10 cellular contexts compared by ENCODE assay signal in the genomic region with DNA sequence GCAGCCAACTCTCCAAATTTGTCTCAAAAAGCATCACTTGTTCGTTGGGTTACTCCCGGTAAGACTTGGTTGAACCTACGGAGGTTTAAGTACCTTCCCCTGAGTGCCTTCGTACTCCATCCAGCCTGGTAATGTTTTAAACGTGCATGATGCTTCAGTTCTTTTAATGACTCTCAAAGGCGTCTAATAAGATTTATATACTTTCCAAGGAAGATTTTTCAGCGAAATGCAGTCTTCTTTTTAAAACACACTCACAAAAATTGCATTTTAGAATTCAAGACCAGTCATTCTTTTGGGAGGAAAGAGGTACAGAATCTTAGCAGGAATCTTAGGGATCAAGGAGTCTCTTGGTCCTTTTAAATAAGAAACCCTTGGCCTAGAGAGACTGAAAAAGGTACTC. TPM values are rescaled to one million over a fixed set of nuclear protein-coding genes. Genes with fewer than 3 reads are reported as not detected.
DNase-seq lines count a peak whose midpoint lies in the region; ATAC-seq and TF ChIP-seq lines count a peak whose summit lies in the region.
"Had no signal": no experiment of that assay in that cellular context is flagged by ENCODE, and none has a peak within 500 bp of the region (broad histone marks: within the 10 kb centered on the region; RNA-seq: fewer than 3 reads in every experiment).

No MANE protein-coding gene starts in this region.

- no peak overlapping the region for H3K9ac ChIP-seq in HCT116 (ENCODE audit: low read length)

- RAD21 ChIA-PET in HCT116 (lab: Charles Lee; ENCODE audit: low non-redundant PET in 1 of 2, low total read pairs in 2 of 2, uncharacterized antibody in 2 of 2, unreplicated experiment in 2 of 2) = no interaction called here

- H3K4me1 Mint-ChIP-seq in naive thymus-derived CD8-positive, alpha-beta T cell = peaks cover 3 to 21% (median 15%) of the 10 kb centered on the region in 4 donors

- H3K79me2 ChIP-seq in HCT116 (ENCODE audit: insufficient read depth, low read length) = no peaks in the 10 kb centered on the region

- TF ChIP-seq POLR2A in HCT116 (IDR thresholded peaks at IDR 0.05; ENCODE audit: borderline replicate concordance, extremely low read depth, insufficient read depth, insufficient read length) (no peak), breast epithelium (IDR thresholded peaks at IDR 0.05) (no peak)

- H3K27ac Mint-ChIP-seq in naive thymus-derived CD8-positive, alpha-beta T cell = peak overlapping the region in 2 of 10 donors; percentile 49 to 50
- H3K27ac Mint-ChIP-seq: dendritic cell treated with granulocyte-macrophage colony-stimulating factor and Interleukin-4, amounts not matched to agents 40 ng/mL and 50 ng/mL, for 4 days had no signal

- H3K27me3 Mint-ChIP-seq in naive thymus-derived CD8-positive, alpha-beta T cell = peaks cover 6 to 52% (median 38%) of the 10 kb centered on the region in 5 donors

- intact Hi-C loops in A673 (cut with micrococcal nuclease; ENCODE audit: unreplicated experiment) (loop anchor here (5.0 kb wide), 2 partner anchors 265 to 500 kb away; no protein-coding TSS in a partner anchor), HCT116 (cut with micrococcal nuclease) (no loop called here), breast epithelium (cut with DNase I; ENCODE audit: low total_unique reads) (no loop called here)

- H3K27me3 ChIP-seq in A673 (replicated peaks; ENCODE audit: insufficient read depth, low read depth, low read length, poor library complexity) = peaks cover 40% of the 10 kb centered on the region
- no peaks in the 10 kb centered on the region for H3K27me3 ChIP-seq in HCT116 (ENCODE audit: insufficient read depth, low read length)
- peaks cover 0 to 11% of the 10 kb centered on the region in 2 donors for H3K27me3 ChIP-seq in breast epithelium

- no peak for ATAC-seq in HCT116
- ATAC-seq in naive thymus-derived CD8-positive, alpha-beta T cell = no peak
- no peak for ATAC-seq in GM19467 (IDR thresholded peaks at IDR 0.05; ENCODE audit: unreplicated experiment)
- no peak for ATAC-seq in GM18519 (IDR thresholded peaks at IDR 0.05; ENCODE audit: low FRiP score, unreplicated experiment)

- H3K9me3 ChIP-seq in A673 (ENCODE audit: low read depth, low read length, poor library complexity, severe bottlenecking) (no peaks in the 10 kb centered on the region), HCT116 (ENCODE audit: control insufficient read depth in 1 of 2, insufficient read depth in 1 of 2, low read depth in 1 of 2, low read length in 2 of 2) (no peaks in the 10 kb centered on the region), breast epithelium (no peaks in the 10 kb centered on the region)
- H3K9me3 ChIP-seq: neutrophil had no signal

- H3K4me2 ChIP-seq in HCT116 (ENCODE audit: low read length) = peak overlapping the region; percentile 69

- no peak overlapping the region for H3K27ac ChIP-seq in A673 (ENCODE audit: low read depth, low read length, poor library complexity, severe bottlenecking)
- no peak overlapping the region for H3K27ac ChIP-seq in HCT116 (ENCODE audit: low read depth, low read length)
- H3K27ac ChIP-seq in breast epithelium = no peak overlapping the region
- H3K27ac ChIP-seq: neutrophil had no signal

- H3K9me2 ChIP-seq in HCT116 (ENCODE audit: insufficient read depth) = no peaks in the 10 kb centered on the region

- H3K9me3 Mint-ChIP-seq in naive thymus-derived CD8-positive, alpha-beta T cell = no peaks in the 10 kb centered on the region
- H3K9me3 Mint-ChIP-seq: dendritic cell treated with granulocyte-macrophage colony-stimulating factor and Interleukin-4, amounts not matched to agents 40 ng/mL and 50 ng/mL, for 4 days had no signal

- H3K4me3 ChIP-seq in A673 (ENCODE audit: low read depth, low read length, poor library complexity, severe bottlenecking) = peak overlapping the region; percentile 54
- no peak overlapping the region for H3K4me3 ChIP-seq in HCT116 (replicated peaks in 1 of 2; ENCODE audit: low read depth in 1 of 2, low read length in 2 of 2)
- H3K4me3 ChIP-seq in breast epithelium = peak overlapping the region; percentile 59 to 91 (median 63)

- POLR2A ChIA-PET in A673 (lab: Charles Lee; ENCODE audit: low non-redundant PET) (no interaction called here), HCT116 (lab: Charles Lee) (no interaction called here)
- POLR2A ChIA-PET in naive thymus-derived CD8-positive, alpha-beta T cell (lab: Charles Lee) = interaction anchor here (0.6 kb wide), 1 partner anchor 52 kb away, joined by 4 read pairs; no protein-coding TSS in a partner anchor

- no TSS peak for BruUV-seq in A673 (replicated peaks; lab: Mats Ljungman, UMichigan)
- BruUV-seq in HCT116 (replicated peaks; lab: Mats Ljungman, UMichigan) = no TSS peak

- DNase-seq in A673 (ENCODE audit: low spot score) = no peak
- no peak for DNase-seq in HCT116 (ENCODE audit: low read depth, low spot score)
- no peak for DNase-seq in breast epithelium (ENCODE audit: low spot score in 2 of 2)
- DNase-seq in naive thymus-derived CD8-positive, alpha-beta T cell = no peak
- no peak for DNase-seq in GM20000 (ENCODE audit: low spot score)
- DNase-seq in HuH-7 (ENCODE audit: low spot score) = no peak

- H3K36me3 Mint-ChIP-seq in naive thymus-derived CD8-positive, alpha-beta T cell = no peaks in the 10 kb centered on the region

- no peak for TF ChIP-seq RAD21 in HCT116 (IDR thresholded peaks at IDR 0.05; ENCODE audit: low read depth)

- H3K36me3 ChIP-seq in A673 (ENCODE audit: insufficient read depth, low read length, poor library complexity, severe bottlenecking) (no peaks in the 10 kb centered on the region), HCT116 (ENCODE audit: control insufficient read depth in 1 of 2, insufficient read depth in 2 of 2, low read length in 2 of 2) (no peaks in the 10 kb centered on the region), breast epithelium (no peaks in the 10 kb centered on the region)
- H3K36me3 ChIP-seq: neutrophil had no signal

- H2AFZ ChIP-seq in HCT116 (ENCODE audit: low read depth, low read length, poor library complexity, severe bottlenecking) = peak overlapping the region; percentile 75

- H3K4me1 ChIP-seq in A673 (ENCODE audit: insufficient read depth, low read length, poor library complexity, severe bottlenecking) (no peaks in the 10 kb centered on the region), HCT116 (ENCODE audit: control insufficient read depth in 1 of 2, insufficient read depth in 2 of 2, low read length in 2 of 2) (peaks cover 0 to 11% of the 10 kb centered on the region in 2 experiments; a peak in 1 of 4 replicates), breast epithelium (no peaks in the 10 kb centered on the region)

- CTCF ChIA-PET in A673 (lab: Charles Lee) = no interaction called here
- CTCF ChIA-PET in HCT116 (lab: Charles Lee) = no interaction called here

- no peak for TF ChIP-seq CTCF in A673 (conservative IDR thresholded peaks at IDR 0.05; ENCODE audit: low read depth, low read length)
- TF ChIP-seq CTCF in HCT116 (IDR thresholded peaks at IDR 0.05 in 2 of 3, conservative IDR thresholded peaks at IDR 0.05 in 1 of 3; ENCODE audit: borderline replicate concordance in 1 of 3, insufficient read depth in 1 of 3, low read depth in 2 of 3, low read length in 2 of 3) = no peak
- no peak for TF ChIP-seq CTCF in breast epithelium (IDR thresholded peaks at IDR 0.05)
- no peak for TF ChIP-seq CTCF in GM20000 (IDR thresholded peaks at IDR 0.05; ENCODE audit: extremely low read depth, missing control alignments)

- no peaks in the 10 kb centered on the region for H4K20me1 ChIP-seq in HCT116 (ENCODE audit: insufficient read depth)

- H3K4me3 Mint-ChIP-seq in naive thymus-derived CD8-positive, alpha-beta T cell = peak overlapping the region; percentile 54 to 87 (median 80)

TF ChIP-seq in HCT116, 20 proteins besides CTCF, POLR2A, EP300 and RAD21:
- TF ChIP-seq EGR1 (IDR thresholded peaks at IDR 0.05; ENCODE audit: low read depth) (no peak), CBX3 (IDR thresholded peaks at IDR 0.05; ENCODE audit: low read depth) (no peak), TCF7L2 (IDR thresholded peaks at IDR 0.05; ENCODE audit: borderline replicate concordance, extremely low read depth, insufficient read depth, insufficient read length) (no peak), JUND (IDR thresholded peaks at IDR 0.05) (no peak), SIN3A (IDR thresholded peaks at IDR 0.05; ENCODE audit: low read depth) (no peak), ZFX (IDR thresholded peaks at IDR 0.05) (no peak), ZNF274 (IDR thresholded peaks at IDR 0.05; ENCODE audit: low read depth, low read length) (no peak), SRF (IDR thresholded peaks at IDR 0.05; ENCODE audit: low read depth) (no peak), POLR2AphosphoS5 (IDR thresholded peaks at IDR 0.05; ENCODE audit: low read depth, low read length) (no peak), EZH2phosphoT487 (IDR thresholded peaks at IDR 0.05; ENCODE audit: borderline replicate concordance) (no peak), ELF1 (IDR thresholded peaks at IDR 0.05; ENCODE audit: borderline replicate concordance, low read depth) (no peak)
- TF ChIP-seq, protein P1, sequence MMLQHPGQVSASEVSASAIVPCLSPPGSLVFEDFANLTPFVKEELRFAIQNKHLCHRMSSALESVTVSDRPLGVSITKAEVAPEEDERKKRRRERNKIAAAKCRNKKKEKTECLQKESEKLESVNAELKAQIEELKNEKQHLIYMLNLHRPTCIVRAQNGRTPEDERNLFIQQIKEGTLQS (IDR thresholded peaks at IDR 0.05) = no peak

RNA-seq across cellular contexts. Expression of a gene that starts 0.4 kb away (rescaled TPM):
- 0.24 and 0.28 TPM in 2 replicates for total RNA-seq in A673 (2021)
- 0.25 TPM for total RNA-seq in HCT116 (2021; ENCODE audit: unreplicated experiment)
- 0.05 and 0.12 TPM in 2 replicates for polyA plus RNA-seq in HCT116 (2012)
- under 1 TPM; 0.64 to 0.98 (median 0.88) TPM for total RNA-seq in breast epithelium
- not detected for total RNA-seq in naive thymus-derived CD8-positive, alpha-beta T cell
- polyA plus RNA-seq in naive thymus-derived CD8-positive, alpha-beta T cell = under 1 TPM in 1 of 3 donors, not detected in 2; 0.31 TPM

Comparison
In these comparisons a context has a peak if more than half of its experiments do, and no peak if none do; other contexts are left out.
1. H3K4me3 ChIP-seq: peak in A673 (single experiment) and breast epithelium (3 of 3); none in HCT116 (0 of 2).